In the genomic region with DNA sequence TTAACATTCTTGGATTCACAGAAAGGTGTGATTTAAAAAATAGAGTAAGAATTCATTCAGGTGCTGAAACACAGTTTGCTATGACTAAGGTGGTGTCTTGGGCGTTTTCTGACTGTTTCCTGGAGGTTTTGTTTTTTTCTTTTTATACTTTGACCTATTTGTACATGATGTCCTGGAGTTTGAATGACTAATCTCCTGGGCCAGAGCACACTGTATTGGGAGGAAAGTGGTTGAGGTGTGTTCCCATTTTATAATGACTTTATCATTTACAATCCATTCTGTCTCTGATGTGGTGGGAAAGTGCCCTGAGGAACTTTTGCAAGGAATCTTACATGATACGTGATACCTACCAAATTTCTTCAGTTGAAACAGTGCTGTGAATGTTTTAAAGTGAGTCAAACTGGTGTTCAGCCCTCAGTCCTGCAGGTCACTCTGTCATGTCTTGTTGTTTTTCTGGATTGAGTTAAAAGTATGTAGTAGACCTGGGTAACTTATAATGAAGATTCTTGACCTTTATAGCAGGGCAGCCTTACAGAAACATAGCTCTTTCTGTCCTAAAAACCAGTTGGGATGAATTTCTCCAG, we compare ENCODE assay signal across 12 cellular contexts.
DNase-seq lines count a peak whose midpoint lies in the region; ATAC-seq, FAIRE-seq and TF ChIP-seq lines count a peak whose summit lies in the region.
"Had no signal": no experiment of that assay in that cellular context is flagged by ENCODE, and none has a peak within 500 bp of the region (broad histone marks: within the 10 kb centered on the region; RNA-seq: fewer than 3 reads in every experiment).

No MANE protein-coding gene starts in this region.

- H3K36me3 ChIP-seq in bronchial epithelial cell (ENCODE audit: control insufficient read depth, insufficient read depth, low read length) (peaks cover 3% of the 10 kb centered on the region), uterus (no peaks in the 10 kb centered on the region)

- DNase-seq in activated naive CD4-positive, alpha-beta T cell treated with anti-CD3 and anti-CD28 coated beads, Interleukin-2, amount 10 ng/mL, durations not matched to agents 7 days and 5 days, result no peak
- no peak for DNase-seq in activated naive CD4-positive, alpha-beta T cell treated with Interleukin-2 at 50 U/mL for 16 hours
- DNase-seq in bronchial epithelial cell (ENCODE audit: low read depth) (peak; percentile 94), left lobe of liver (ENCODE audit: low spot score) (no peak), uterus (no peak), NCI-H1930 (lab: John Stamatoyannopoulos, UW) (no peak), occipital lobe (lab: John Stamatoyannopoulos, UW) (no peak)
- DNase-seq: midbrain, NCI-H1092 treated with DMSO at 0.1 percent for 48 hours had no signal

- H3K27ac Mint-ChIP-seq in activated naive CD4-positive, alpha-beta T cell treated with anti-CD3 and anti-CD28 coated beads, Interleukin-2, amount 10 ng/mL, durations not matched to agents 7 days and 5 days, result peak overlapping the region; percentile 83
- H3K27ac Mint-ChIP-seq: B cell had no signal

- no peaks in the 10 kb centered on the region for H3K9me3 Mint-ChIP-seq in activated naive CD4-positive, alpha-beta T cell treated with anti-CD3 and anti-CD28 coated beads, Interleukin-2, amount 10 ng/mL, durations not matched to agents 7 days and 5 days

- peaks cover 4 to 6% of the 10 kb centered on the region in 2 donors for H3K4me1 ChIP-seq in uterus

- H3K4me3 ChIP-seq in bronchial epithelial cell (ENCODE audit: low read depth, low read length) (no peak overlapping the region), uterus (no peak overlapping the region)
- H3K4me3 ChIP-seq: cardiac muscle cell had no signal

- TF ChIP-seq POLR2A in uterus (IDR thresholded peaks at IDR 0.05), result no peak

- H3K27me3 ChIP-seq in bronchial epithelial cell (ENCODE audit: control insufficient read depth, insufficient read depth, low read length) (no peaks in the 10 kb centered on the region), uterus (no peaks in the 10 kb centered on the region)
- H3K27me3 ChIP-seq: cardiac muscle cell had no signal

- peak; percentile 65 for ATAC-seq in left lobe of liver
- ATAC-seq in HG03571 (IDR thresholded peaks at IDR 0.05; ENCODE audit: unreplicated experiment), result no peak

- H3K36me3 Mint-ChIP-seq in activated naive CD4-positive, alpha-beta T cell treated with anti-CD3 and anti-CD28 coated beads, Interleukin-2, amount 10 ng/mL, durations not matched to agents 7 days and 5 days, result peaks cover 58% of the 10 kb centered on the region

- no peaks in the 10 kb centered on the region for H3K9me3 ChIP-seq in uterus

- FAIRE-seq in bronchial epithelial cell (lab: Jason Lieb, UNC), result no peak

- H3K4me1 Mint-ChIP-seq in activated naive CD4-positive, alpha-beta T cell treated with anti-CD3 and anti-CD28 coated beads, Interleukin-2, amount 10 ng/mL, durations not matched to agents 7 days and 5 days, result peaks cover 56% of the 10 kb centered on the region

- peak overlapping the region; percentile 58 to 64 for H3K27ac ChIP-seq in uterus
- H3K27ac ChIP-seq: cardiac muscle cell had no signal

- CTCF ChIA-PET in activated naive CD4-positive, alpha-beta T cell treated with anti-CD3 and anti-CD28 coated beads, Interleukin-2, amount 10 ng/mL, durations not matched to agents 7 days and 5 days (lab: Charles Lee), result interaction anchor here (0.7 kb wide), 1 partner anchor 14 kb away, joined by 3 read pairs; no protein-coding TSS in a partner anchor

- H3K27me3 Mint-ChIP-seq in activated naive CD4-positive, alpha-beta T cell treated with anti-CD3 and anti-CD28 coated beads, Interleukin-2, amount 10 ng/mL, durations not matched to agents 7 days and 5 days, result no peaks in the 10 kb centered on the region
- H3K27me3 Mint-ChIP-seq: B cell had no signal

- intact Hi-C loops in uterus (cut with DNase I; ENCODE audit: low total_unique reads), result no loop called here

- TF ChIP-seq CTCF in bronchial epithelial cell (IDR thresholded peaks at IDR 0.05; ENCODE audit: insufficient read depth, low read length, severe bottlenecking) (no peak), uterus (IDR thresholded peaks at IDR 0.05) (no peak)

- peak overlapping the region; percentile 1 for H3K4me3 Mint-ChIP-seq in activated naive CD4-positive, alpha-beta T cell treated with anti-CD3 and anti-CD28 coated beads, Interleukin-2, amount 10 ng/mL, durations not matched to agents 7 days and 5 days
- H3K4me3 Mint-ChIP-seq: B cell had no signal
